Comparison of ENCODE assay signal across 8 cellular contexts in the genomic region with DNA sequence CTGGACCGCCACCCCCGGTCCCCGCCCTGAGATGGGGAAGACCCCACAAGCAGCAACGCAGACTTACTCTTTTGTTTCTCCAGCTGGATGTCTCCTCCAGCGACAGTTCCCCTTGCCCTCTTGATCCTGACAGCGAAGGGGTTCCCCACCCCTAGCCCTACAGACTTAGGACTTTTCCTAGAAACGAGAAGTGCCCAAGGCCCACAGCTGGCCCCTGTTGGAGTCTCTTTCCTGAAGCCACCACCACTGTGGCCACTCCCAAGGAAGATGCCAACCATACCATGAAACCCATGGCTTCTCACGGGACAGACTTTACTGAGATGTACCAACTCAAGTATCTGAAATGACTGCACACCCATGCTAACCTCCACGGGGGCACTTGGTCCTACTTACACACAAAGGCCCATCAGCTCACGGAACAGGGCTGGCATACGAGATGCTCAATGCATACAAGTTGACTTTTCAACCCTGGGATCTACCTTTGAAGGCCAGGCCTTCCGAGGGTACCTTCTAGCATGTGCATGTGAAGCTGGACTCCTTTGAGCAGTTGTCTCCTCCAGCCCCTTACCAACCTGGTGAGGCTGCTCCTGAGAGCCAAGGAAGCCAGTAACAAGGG. TPM values are rescaled to one million over a fixed set of nuclear protein-coding genes. Genes with fewer than 3 reads are reported as not detected.
DNase-seq lines count a peak whose midpoint lies in the region; ATAC-seq and TF ChIP-seq lines count a peak whose summit lies in the region.

No MANE protein-coding gene starts in this region.

- no peak for DNase-seq in AG04450 (ENCODE audit: low read depth, low spot score)
- peak in 1 of 2 experiments; percentile 55 for DNase-seq in HL-60 (ENCODE audit: low read depth in 1 of 2, low spot score in 1 of 2)
- DNase-seq in right lobe of liver = no peak
- no peak for DNase-seq in cerebellar nuclear complex (lab: John Stamatoyannopoulos, UW)
- no peak for DNase-seq in stimulated activated CD4-positive, alpha-beta T cell treated with anti-CD3 and anti-CD28 coated beads, Interleukin-12 subunit alpha, Interleukin-12 subunit beta, amount 100 ng/mL, for 4 hours

- H3K4me1 ChIP-seq in right lobe of liver (peaks cover 0 to 2% (median 0%) of the 10 kb centered on the region in 4 donors), urinary bladder (ENCODE audit: insufficient read depth) (no peaks in the 10 kb centered on the region)

- peak overlapping the region; percentile 65 for H3K27ac ChIP-seq in AG04450 (ENCODE audit: low read depth, low read length)
- peak overlapping the region; percentile 88 for H3K27ac ChIP-seq in HL-60 (replicated peaks)
- peak overlapping the region; percentile 68 for H3K27ac ChIP-seq in adipose tissue (ENCODE audit: low read depth, low read length)
- H3K27ac ChIP-seq in right lobe of liver = peak overlapping the region; percentile 74 to 84 (median 78)
- H3K27ac ChIP-seq in urinary bladder (ENCODE audit: low read depth) = peak overlapping the region; percentile 91

- TF ChIP-seq POLR2A in right lobe of liver (IDR thresholded peaks at IDR 0.05) = no peak

- POLR2A ChIA-PET in AG04450 (lab: Yijun Ruan, JAX) = interaction anchor here (1.3 kb wide), 1 partner anchor 20 kb away, joined by 4 read pairs; no protein-coding TSS in a partner anchor

- no peaks in the 10 kb centered on the region for H3K27me3 ChIP-seq in AG04450 (ENCODE audit: control insufficient read depth, insufficient read depth, low read length)
- H3K27me3 ChIP-seq in HL-60 (ENCODE audit: insufficient read depth, poor library complexity, severe bottlenecking) = no peaks in the 10 kb centered on the region
- no peaks in the 10 kb centered on the region for H3K27me3 ChIP-seq in right lobe of liver

- CTCF ChIA-PET in AG04450 (lab: Charles Lee) = interaction anchor here (0.5 kb wide), 1 partner anchor 11 kb away, joined by 3 read pairs; no protein-coding TSS in a partner anchor

- H3K9me3 ChIP-seq in AG04450 (ENCODE audit: control insufficient read depth, insufficient read depth, low read length) (no peaks in the 10 kb centered on the region), right lobe of liver (no peaks in the 10 kb centered on the region)

- H3K4me3 ChIP-seq in AG04450 (ENCODE audit: low read depth, low read length) = peak overlapping the region; percentile 58
- H3K4me3 ChIP-seq in HL-60 (replicated peaks; ENCODE audit: insufficient read depth, low read length) = peak overlapping the region; percentile 43
- peak overlapping the region; percentile 47 to 59 (median 50) for H3K4me3 ChIP-seq in right lobe of liver
- no peak overlapping the region for H3K4me3 ChIP-seq in urinary bladder (ENCODE audit: low read depth, low read length)

- peak in 1 of 4 donors; percentile 5 for ATAC-seq in right lobe of liver
- ATAC-seq in GM21381 (IDR thresholded peaks at IDR 0.05; ENCODE audit: unreplicated experiment) = no peak

- intact Hi-C loops in right lobe of liver (cut with DNase I) = no loop called here

- TF ChIP-seq CTCF in AG04450 (IDR thresholded peaks at IDR 0.05; ENCODE audit: low read depth, low read length) (no peak), HL-60 (IDR thresholded peaks at IDR 0.05; ENCODE audit: insufficient read depth, low read length) (no peak), right lobe of liver (IDR thresholded peaks at IDR 0.05) (no peak)

- H3K36me3 ChIP-seq in right lobe of liver (peaks cover 0 to 5% (median 0%) of the 10 kb centered on the region in 4 donors), urinary bladder (ENCODE audit: insufficient read depth) (no peaks in the 10 kb centered on the region)

- WGBS in adipose tissue, 3 donors = 38 to 60% (median 49%) methylated on average over 11 to 12 of the region's 12 CpGs
- 59% methylated on average over 6 of the region's 12 CpGs for WGBS in right lobe of liver (ENCODE audit: insufficient coverage, low coverage, low lambda C conversion rate, missing lambda C conversion rate)
- WGBS in urinary bladder = 51% methylated on average over 12 of the region's 12 CpGs

RNA-seq across cellular contexts. Expression of a gene that starts 0.9 kb away (rescaled TPM):
- 31.6 and 36.7 TPM in 2 replicates for polyA plus RNA-seq in AG04450 (2011; rRNA removed)
- polyA minus RNA-seq in AG04450 (2011; rRNA and poly(A)+ RNA removed) = 44.3 and 66.0 TPM in 2 replicates
- polyA plus RNA-seq in adipose tissue = 10 to 100 TPM; 53.8 to 92.1 (median 68.1) TPM
- total RNA-seq in right lobe of liver = 10 to 100 TPM; 27.4 to 77.7 (median 41.4) TPM
- total RNA-seq in urinary bladder = 9.5 TPM
- 67.2 TPM for polyA plus RNA-seq in urinary bladder

RNA-seq across cellular contexts. Expression of a gene that starts 48.1 kb away (rescaled TPM):
- polyA plus RNA-seq in AG04450 (2011; rRNA removed) = 3.2 and 3.9 TPM in 2 replicates
- 2.2 and 2.6 TPM in 2 replicates for polyA minus RNA-seq in AG04450 (2011; rRNA and poly(A)+ RNA removed)
- polyA plus RNA-seq in adipose tissue = 10 to 100 TPM in 1 of 3 donors, 1 to 10 TPM in 2; 3.3 to 14.3 (median 5.8) TPM
- total RNA-seq in right lobe of liver = 10 to 100 TPM in 1 of 6 experiments, 1 to 10 TPM in 5; 3.8 to 10.3 (median 5.9) TPM
- 2.3 TPM for total RNA-seq in urinary bladder
- 13.6 TPM for polyA plus RNA-seq in urinary bladder

RNA-seq across cellular contexts. Expression of a gene that starts 49.0 kb away (rescaled TPM):
- 2.7 and 5.8 TPM in 2 replicates for polyA plus RNA-seq in AG04450 (2011; rRNA removed)
- 17.9 and 26.6 TPM in 2 replicates for polyA minus RNA-seq in AG04450 (2011; rRNA and poly(A)+ RNA removed)
- 10 to 100 TPM in 2 of 3 donors, 1 to 10 TPM in 1; 9.5 to 20.2 (median 13.7) TPM for polyA plus RNA-seq in adipose tissue
- total RNA-seq in right lobe of liver = 10 to 100 TPM; 15.2 to 32.5 (median 19.7) TPM
- 15.4 TPM for total RNA-seq in urinary bladder
- polyA plus RNA-seq in urinary bladder = 35.2 TPM
